ENCODE assay signal across 10 cellular contexts in the genomic region with DNA sequence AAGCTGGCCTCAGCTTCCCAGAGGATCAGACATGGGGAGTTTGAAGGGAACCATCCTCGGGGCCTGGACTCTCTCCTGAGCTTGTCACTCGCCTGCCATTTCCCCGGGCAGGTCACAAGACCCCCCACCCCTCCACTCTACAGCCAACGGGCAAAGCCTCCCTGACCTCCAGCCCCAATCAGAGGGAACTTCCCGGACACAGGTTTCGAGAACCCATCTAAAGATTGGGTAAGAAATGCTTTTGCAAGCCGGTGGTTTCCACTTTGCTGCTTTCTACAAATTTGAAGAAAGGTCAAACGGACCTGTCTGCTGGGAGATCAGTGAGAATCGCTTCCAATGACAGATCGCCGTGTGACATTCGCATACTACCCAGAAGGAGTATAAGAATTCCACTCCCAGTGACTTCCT.
DNase-seq lines count a peak whose midpoint lies in the region; ATAC-seq and TF ChIP-seq lines count a peak whose summit lies in the region.
"Had no signal": no experiment of that assay in that cellular context is flagged by ENCODE, and none has a peak within 500 bp of the region (broad histone marks: within the 10 kb centered on the region; RNA-seq: fewer than 3 reads in every experiment).

No MANE protein-coding gene starts in this region.

- H3K27ac Mint-ChIP-seq in stimulated activated memory B cell treated with anti-CD40 and anti-IgM and Interleukin-4, amounts not matched to agents 10 μg/mL and 1 μg/mL and 100 μg/mL, for 72 hours, result peak overlapping the region; percentile 94

- peaks cover 65% of the 10 kb centered on the region for H3K4me1 Mint-ChIP-seq in stimulated activated memory B cell treated with anti-CD40 and anti-IgM and Interleukin-4, amounts not matched to agents 10 μg/mL and 1 μg/mL and 100 μg/mL, for 72 hours

- intact Hi-C loops in adrenal gland (cut with DNase I), result no loop called here

- peak overlapping the region in 1 of 4 donors; percentile 36 for H3K4me3 ChIP-seq in adrenal gland
- peak overlapping the region in 1 of 2 donors; percentile 12 for H3K4me3 ChIP-seq in foreskin fibroblast (ENCODE audit: low read depth in 1 of 2, low read length in 2 of 2)

- TF ChIP-seq POLR2A in adrenal gland (IDR thresholded peaks at IDR 0.05), result no peak

- DNase-seq in CD1c-positive myeloid dendritic cell (ENCODE audit: extremely low spot score) (peak; percentile 91), adrenal gland (peak in 4 of 7 donors; percentile 65 to 80 (median 72)), NCI-H2107 treated with DMSO at 0.1 percent for 48 hours (lab: John Stamatoyannopoulos, UW; ENCODE audit: unreplicated experiment) (no peak), foreskin fibroblast (no peak), HUDEP-2 (lab: John Stamatoyannopoulos, UW; ENCODE audit: unreplicated experiment in 76 of 76) (no peak)

- peaks cover 37 to 57% of the 10 kb centered on the region in 2 donors for H3K4me1 ChIP-seq in adrenal gland (replicated peaks in 1 of 2)

- peaks cover 4% of the 10 kb centered on the region for H3K9me3 Mint-ChIP-seq in stimulated activated memory B cell treated with anti-CD40 and anti-IgM and Interleukin-4, amounts not matched to agents 10 μg/mL and 1 μg/mL and 100 μg/mL, for 72 hours

- H3K27ac ChIP-seq in adrenal gland, result peak overlapping the region; percentile 55 to 91 (median 83)

- peak overlapping the region; percentile 62 for H3K4me3 Mint-ChIP-seq in stimulated activated memory B cell treated with anti-CD40 and anti-IgM and Interleukin-4, amounts not matched to agents 10 μg/mL and 1 μg/mL and 100 μg/mL, for 72 hours
- H3K4me3 Mint-ChIP-seq: brain had no signal

- no peaks in the 10 kb centered on the region for H3K9me3 ChIP-seq in adrenal gland (replicated peaks in 1 of 3)

- ATAC-seq in GM19328 (IDR thresholded peaks at IDR 0.05; ENCODE audit: unreplicated experiment) (peak; percentile 26), HG03280 (IDR thresholded peaks at IDR 0.05; ENCODE audit: unreplicated experiment) (peak; percentile 26)
- ATAC-seq in stimulated activated memory B cell treated with anti-CD40 and anti-IgM and Interleukin-4, amounts not matched to agents 10 μg/mL and 1 μg/mL and 100 μg/mL, for 72 hours, result peak; percentile 72
- ATAC-seq: HCT116 had no signal

- H3K27me3 ChIP-seq in adrenal gland, result no peaks in the 10 kb centered on the region

- H3K27me3 Mint-ChIP-seq in stimulated activated memory B cell treated with anti-CD40 and anti-IgM and Interleukin-4, amounts not matched to agents 10 μg/mL and 1 μg/mL and 100 μg/mL, for 72 hours, result peaks cover 34% of the 10 kb centered on the region

- TF ChIP-seq CTCF in adrenal gland (IDR thresholded peaks at IDR 0.05) (no peak), foreskin fibroblast (IDR thresholded peaks at IDR 0.05; ENCODE audit: low read depth, low read length) (no peak)

- peaks cover 10% of the 10 kb centered on the region for H3K36me3 Mint-ChIP-seq in stimulated activated memory B cell treated with anti-CD40 and anti-IgM and Interleukin-4, amounts not matched to agents 10 μg/mL and 1 μg/mL and 100 μg/mL, for 72 hours
- H3K36me3 Mint-ChIP-seq: brain had no signal

- WGBS in adrenal gland, 4 donors, result 23 to 40% (median 30%) methylated on average over 11 to 12 of the region's 12 CpGs

- H3K36me3 ChIP-seq in adrenal gland (replicated peaks in 1 of 2), result no peaks in the 10 kb centered on the region

Comparison
In these comparisons a context has a peak if more than half of its experiments do, and no peak if none do; other contexts are left out.
1. DNase-seq: peak in CD1c-positive myeloid dendritic cell (single experiment) and adrenal gland (4 of 7); none in NCI-H2107 treated with DMSO at 0.1 percent for 48 hours (single experiment), foreskin fibroblast (0 of 2) and HUDEP-2 (0 of 76).
2. Peak in every context shown above with its lines, with median percentiles within 50 percentile points of each other: ATAC-seq.